ENCODE assay signal across 9 cellular contexts in genomic region chr4:26912810-26913209, GRCh38. TPM values are rescaled to one million over a fixed set of nuclear protein-coding genes. Genes with fewer than 3 reads are reported as not detected.
DNase-seq lines count a peak whose midpoint lies in the region; ATAC-seq lines count a peak whose summit lies in the region.
"Had no signal": no experiment of that assay in that cellular context is flagged by ENCODE, and none has a peak within 500 bp of the region (broad histone marks: within the 10 kb centered on the region; RNA-seq: fewer than 3 reads in every experiment).

No MANE protein-coding gene starts in this region.

- no peaks in the 10 kb centered on the region for H3K27me3 Mint-ChIP-seq in naive thymus-derived CD8-positive, alpha-beta T cell

- H3K36me3 Mint-ChIP-seq in naive thymus-derived CD8-positive, alpha-beta T cell: peaks cover 0 to 4% (median 3%) of the 10 kb centered on the region in 3 donors

- intact Hi-C loops in posterior vena cava (cut with DNase I): no loop called here

- H3K4me1 Mint-ChIP-seq in naive thymus-derived CD8-positive, alpha-beta T cell: peaks cover 34 to 93% (median 80%) of the 10 kb centered on the region in 4 donors

- H3K9me3 Mint-ChIP-seq in naive thymus-derived CD8-positive, alpha-beta T cell: no peaks in the 10 kb centered on the region

- DNase-seq in RPMI8226 (peak; percentile 3), occipital lobe (lab: John Stamatoyannopoulos, UW) (no peak), posterior vena cava (ENCODE audit: low spot score) (no peak), NAMALWA (ENCODE audit: low spot score) (no peak)
- no peak for DNase-seq in naive thymus-derived CD8-positive, alpha-beta T cell
- DNase-seq: DMS153, NCI-H187 had no signal

- POLR2A ChIA-PET in naive thymus-derived CD8-positive, alpha-beta T cell (lab: Charles Lee): no interaction called here

- peak overlapping the region in 4 of 10 donors; percentile 26 to 65 (median 46) for H3K4me3 Mint-ChIP-seq in naive thymus-derived CD8-positive, alpha-beta T cell

- H3K27ac Mint-ChIP-seq in naive thymus-derived CD8-positive, alpha-beta T cell: peak overlapping the region in 9 of 10 donors; percentile 34 to 80 (median 61)

- ATAC-seq in GM18517 (IDR thresholded peaks at IDR 0.05; ENCODE audit: unreplicated experiment) (peak; percentile 68), GM21737 (IDR thresholded peaks at IDR 0.05; ENCODE audit: unreplicated experiment) (peak; percentile 55)
- ATAC-seq in naive thymus-derived CD8-positive, alpha-beta T cell: no peak

RNA-seq across cellular contexts. Expression of gene STIM2, which starts 52.2 kb away (rescaled TPM):
- 100 to 1,000 TPM; 105 TPM for total RNA-seq in naive thymus-derived CD8-positive, alpha-beta T cell
- 10 to 100 TPM; 22.2 to 35.4 (median 33.0) TPM for polyA plus RNA-seq in naive thymus-derived CD8-positive, alpha-beta T cell
- 25.9 TPM for total RNA-seq in occipital lobe
- total RNA-seq in posterior vena cava: 10 to 100 TPM; 17.0 to 17.4 TPM

Comparison
In these comparisons a context has a peak if more than half of its experiments do, and no peak if none do; other contexts are left out.
1. ATAC-seq: peak in GM18517 (single experiment) and GM21737 (single experiment); none in naive thymus-derived CD8-positive, alpha-beta T cell (0 of 2).